In the genomic region with DNA sequence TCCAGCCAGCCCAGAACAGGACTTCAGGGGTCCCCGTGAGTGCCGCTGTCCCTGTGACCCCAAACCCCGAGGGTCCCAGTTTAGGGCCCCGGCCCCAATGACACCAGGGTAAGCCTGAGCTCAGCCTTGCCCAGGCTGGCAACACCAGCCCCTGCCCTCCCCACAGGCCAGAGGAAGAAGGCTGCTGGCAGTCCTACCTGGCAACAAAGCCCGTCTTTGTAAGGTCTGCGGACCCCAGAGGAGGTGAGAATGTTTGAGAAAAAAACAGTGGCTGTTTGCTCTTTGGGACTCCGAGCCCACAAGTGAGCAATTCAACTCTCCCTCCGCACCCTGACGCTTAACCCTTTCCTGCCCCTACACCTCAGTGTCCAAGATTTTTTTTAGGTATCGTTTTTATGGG, we compare ENCODE assay signal across 8 cellular contexts. TPM values are rescaled to one million over a fixed set of nuclear protein-coding genes. Genes with fewer than 3 reads are reported as not detected.
DNase-seq lines count a peak whose midpoint lies in the region; ATAC-seq, FAIRE-seq and TF ChIP-seq lines count a peak whose summit lies in the region.

No MANE protein-coding gene starts in this region.

- H3K4me3 Mint-ChIP-seq in endothelial cell (ENCODE audit: unreplicated experiment) (peak overlapping the region; percentile 97), nephron (peak overlapping the region; percentile 91 to 98 (median 94))

- no peak for DNase-seq in GM18507 (ENCODE audit: extremely low spot score, insufficient read length, low read depth)
- no peak for DNase-seq in RWPE1 (ENCODE audit: low spot score)
- no peak for DNase-seq in endothelial cell (ENCODE audit: low spot score)
- no peak for DNase-seq in kidney glomerular epithelial cell (lab: John Stamatoyannopoulos, UW)
- no peak for DNase-seq in middle frontal gyrus (ENCODE audit: extremely low spot score, low spot score)
- DNase-seq in UCSD-AML1 (lab: John Stamatoyannopoulos, UW; ENCODE audit: unreplicated experiment) = no peak

- POLR2A ChIA-PET in RWPE1 (lab: Yijun Ruan, JAX; ENCODE audit: low non-redundant PET) = interaction anchor here (0.7 kb wide), 1 partner anchor 37 kb away, joined by 3 read pairs; no protein-coding TSS in a partner anchor

- peak overlapping the region; percentile 88 for H3K27ac Mint-ChIP-seq in endothelial cell (ENCODE audit: unreplicated experiment)
- peak overlapping the region; percentile 97 for H3K27ac Mint-ChIP-seq in nephron

- H3K36me3 Mint-ChIP-seq in endothelial cell (ENCODE audit: low read depth, unreplicated experiment) (peaks cover 11% of the 10 kb centered on the region), nephron (ENCODE audit: low read depth) (peaks cover 16% of the 10 kb centered on the region)

- TF ChIP-seq CTCF in RWPE1 (conservative IDR thresholded peaks at IDR 0.05; ENCODE audit: low read depth) (no peak), endothelial cell (IDR thresholded peaks at IDR 0.05; ENCODE audit: unreplicated experiment) (no peak), nephron (IDR thresholded peaks at IDR 0.05; ENCODE audit: unreplicated experiment in 3 of 3) (no peak)

- H3K9me3 Mint-ChIP-seq in endothelial cell (ENCODE audit: unreplicated experiment) = no peaks in the 10 kb centered on the region
- H3K9me3 Mint-ChIP-seq in nephron = no peaks in the 10 kb centered on the region

- no peak for ATAC-seq in HG02840 (IDR thresholded peaks at IDR 0.05; ENCODE audit: low FRiP score, unreplicated experiment)

- H3K4me1 Mint-ChIP-seq in endothelial cell (ENCODE audit: unreplicated experiment) = peaks cover 20% of the 10 kb centered on the region
- peaks cover 39% of the 10 kb centered on the region for H3K4me1 Mint-ChIP-seq in nephron

- CTCF ChIA-PET in RWPE1 (lab: Yijun Ruan, JAX) = interaction anchor here (0.5 to 0.7 kb wide), 3 partner anchors 24 to 483 kb away, joined by 3 to 6 read pairs (median 4); no protein-coding TSS in a partner anchor

- peak; percentile 33 for FAIRE-seq in GM18507 (lab: Jason Lieb, UNC)

- H3K27me3 Mint-ChIP-seq in endothelial cell (ENCODE audit: unreplicated experiment) = peaks cover 10% of the 10 kb centered on the region
- H3K27me3 Mint-ChIP-seq in nephron (ENCODE audit: low read depth) = no peaks in the 10 kb centered on the region

- H3K27ac ChIP-seq in RWPE1 = peak overlapping the region; percentile 83

RNA-seq across cellular contexts. Expression of gene CDK2AP1, which starts 1.7 kb away (rescaled TPM):
- 145 TPM for total RNA-seq in endothelial cell (ENCODE audit: unreplicated experiment)

RNA-seq across cellular contexts. Expression of gene MTRFR, which starts 36.7 kb away (rescaled TPM):
- total RNA-seq in endothelial cell (ENCODE audit: unreplicated experiment) = 11.6 TPM

RNA-seq across cellular contexts. Expression of gene MPHOSPH9, which starts 37.0 kb away (rescaled TPM):
- total RNA-seq in endothelial cell (ENCODE audit: unreplicated experiment) = 30.1 TPM
